1 cellular context compared by ENCODE assay signal in genomic region chr3:129180461-129180860, GRCh38.
TF ChIP-seq lines count a peak whose summit lies in the region.

No MANE protein-coding gene starts in this region.

TF ChIP-seq in GM12878, 131 proteins besides CTCF, POLR2A, EP300 and RAD21 (continued from another document):
- TF ChIP-seq E4F1 (IDR thresholded peaks at IDR 0.05; ENCODE audit: borderline replicate concordance, partially characterized antibody) (no peak), BHLHE40 (IDR thresholded peaks at IDR 0.05; ENCODE audit: borderline replicate concordance in 1 of 2, low read depth in 2 of 2, low read length in 1 of 2) (no peak), MTA2 (IDR thresholded peaks at IDR 0.05; ENCODE audit: low read depth) (no peak), BRCA1 (IDR thresholded peaks at IDR 0.05; ENCODE audit: low read depth, low read length) (no peak), LARP7 (IDR thresholded peaks at IDR 0.05) (no peak), ASH2L (IDR thresholded peaks at IDR 0.05; ENCODE audit: borderline replicate concordance, low read depth) (no peak), FOXK2 (IDR thresholded peaks at IDR 0.05) (no peak), E2F8 (IDR thresholded peaks at IDR 0.05; ENCODE audit: low read depth, partially characterized antibody) (no peak), SUPT20H (IDR thresholded peaks at IDR 0.05; ENCODE audit: borderline replicate concordance, control insufficient read depth, low read depth, low read length) (no peak), RFX5 (IDR thresholded peaks at IDR 0.05; ENCODE audit: low read depth, low read length) (no peak), SMAD5 (IDR thresholded peaks at IDR 0.05; ENCODE audit: low read depth) (no peak), PRDM15 (CRISPR knock-in tag; IDR thresholded peaks at IDR 0.05) (no peak), CEBPZ (IDR thresholded peaks at IDR 0.05; ENCODE audit: low read depth, low read length) (no peak)
TF ChIP-seq in GM12878: peak in this region for 0.
